Comparison of ENCODE assay signal across 20 cellular contexts in genomic region chr4:165656829-165657467, GRCh38.
"Had no signal": no experiment of that assay in that cellular context is flagged by ENCODE, and none has a peak within 500 bp of the region (broad histone marks: within the 10 kb centered on the region; RNA-seq: fewer than 3 reads in every experiment).

No MANE protein-coding gene starts in this region.

- H3K27me3 ChIP-seq: esophagus squamous epithelium, suprapubic skin, transverse colon, uterus had no signal

- H3K36me3 ChIP-seq: esophagus squamous epithelium, suprapubic skin, transverse colon, uterus had no signal

- H3K4me1 ChIP-seq: esophagus squamous epithelium, suprapubic skin, transverse colon, uterus had no signal

- DNase-seq: activated B cell treated with CpG ODN at 0.5 μM for 24 hours; activated CD4-positive, alpha-beta memory T cell treated with anti-CD3 and anti-CD28 coated beads, Interleukin-2, amount 10 ng/mL, durations not matched to agents 7 days and 5 days; activated CD4-positive, alpha-beta T cell treated with anti-CD3 and anti-CD28 coated beads for 48 hours; activated naive CD4-positive, alpha-beta T cell; activated naive CD8-positive, alpha-beta T cell treated with anti-CD3 and anti-CD28 coated beads, Interleukin-2, amount 10 ng/mL, durations not matched to agents 7 days and 5 days; activated T-cell treated with anti-CD3 and anti-CD28 coated beads, Interleukin-2, amount 50 U/mL, for 1 hour; effector CD4-positive, alpha-beta T cell; esophagus squamous epithelium; right cardiac atrium; small intestine; stimulated activated CD4-positive, alpha-beta T cell treated with anti-CD3 and anti-CD28 coated beads, Interleukin-15, amount 100 ng/mL, for 24 hours; stimulated activated CD4-positive, alpha-beta T cell treated with anti-CD3 and anti-CD28 coated beads, Interleukin-2, amount 100 ng/mL, for 48 hours; transverse colon; uterus had no signal

- H3K27ac ChIP-seq: coronary artery, esophagus squamous epithelium, suprapubic skin, transverse colon, uterus had no signal

- H3K9me3 ChIP-seq: esophagus squamous epithelium, suprapubic skin, transverse colon, uterus had no signal

- ATAC-seq: activated T-helper 17 cell treated with anti-CD3 and anti-CD28 coated beads, Interleukin-2, amount 50 U/mL, for 72 hours; left lobe of liver; natural killer cell treated with Interleukin-12 subunit alpha and Interleukin-12 subunit beta and Interleukin-15 and Interleukin-18, amount 100 ng/mL, for 72 hours; right cardiac atrium had no signal

- H3K4me3 ChIP-seq: coronary artery, esophagus squamous epithelium, lung, suprapubic skin, transverse colon, uterus had no signal
